12 cellular contexts compared by ENCODE assay signal in the genomic region with DNA sequence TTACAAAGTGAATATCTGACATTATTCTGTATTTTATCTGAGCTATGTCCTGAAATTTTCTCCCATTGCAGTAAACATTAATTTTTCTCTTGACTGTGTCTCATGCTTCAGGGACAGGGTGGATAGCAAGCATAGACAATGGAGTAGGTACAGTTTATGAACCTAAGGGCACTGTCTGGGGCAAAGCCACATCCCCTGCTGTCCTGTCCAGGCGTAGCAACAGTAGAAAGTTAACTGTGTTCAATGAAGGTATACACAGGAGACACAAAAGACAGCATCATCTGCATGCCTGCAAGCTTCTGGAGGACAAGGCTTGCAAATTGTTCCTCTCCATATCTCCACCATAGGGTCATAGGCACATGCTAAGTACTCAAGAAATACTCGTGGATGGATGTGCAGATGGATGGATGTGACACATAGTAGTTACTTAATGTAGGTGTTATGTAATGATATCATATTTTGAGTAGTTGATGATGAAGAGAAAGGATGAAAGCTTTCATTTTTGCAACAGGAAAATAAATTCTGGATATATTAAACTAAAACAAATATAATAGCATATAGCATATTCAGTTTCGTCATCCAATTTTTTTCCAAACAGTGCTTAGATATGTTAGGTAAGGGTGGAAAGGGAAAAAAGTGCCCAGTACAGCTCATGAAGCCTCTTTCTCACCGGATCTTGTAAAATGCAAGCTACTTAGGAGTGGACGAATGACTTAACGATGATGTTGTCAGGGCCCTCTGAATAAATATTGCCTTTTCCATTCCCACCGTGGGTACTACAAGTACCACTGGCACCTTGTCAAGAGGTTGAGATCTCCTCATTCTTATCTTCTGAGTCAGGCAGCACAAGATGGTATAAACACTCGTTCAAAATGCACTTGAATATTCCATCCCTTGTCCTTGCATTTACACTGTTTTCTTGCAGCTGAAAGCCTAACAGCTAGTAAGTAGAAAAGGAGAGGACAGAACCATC. TPM values are rescaled to one million over a fixed set of nuclear protein-coding genes. Genes with fewer than 3 reads are reported as not detected.
DNase-seq lines count a peak whose midpoint lies in the region; ATAC-seq and TF ChIP-seq lines count a peak whose summit lies in the region.
"Had no signal": no experiment of that assay in that cellular context is flagged by ENCODE, and none has a peak within 500 bp of the region (broad histone marks: within the 10 kb centered on the region; RNA-seq: fewer than 3 reads in every experiment).

No MANE protein-coding gene starts in this region.

- H3K27me3 Mint-ChIP-seq in HFFc6 (ENCODE audit: insufficient read depth) = no peaks in the 10 kb centered on the region

- DNase-seq in HFFc6 (peak; percentile 69), SW 1271 (lab: John Stamatoyannopoulos, UW) (peak; percentile 60 to 79), fibroblast of pulmonary artery (ENCODE audit: low read depth) (peak; percentile 78), stromal cell of bone marrow (ENCODE audit: low read depth) (peak; percentile 38), SHP77 treated with DMSO at 0.1 percent for 48 hours (lab: John Stamatoyannopoulos, UW) (no peak), SW480 (ENCODE audit: low spot score) (no peak)
- DNase-seq: activated CD4-positive, alpha-beta T cell treated with anti-CD3 and anti-CD28 coated beads, Interleukin-2, amount 10 ng/mL, durations not matched to agents 24 days and 14 days; activated naive CD4-positive, alpha-beta T cell treated with Interleukin-2 at 50 U/mL for 16 hours; DMS 273 treated with DMSO at 0.1 percent for 48 hours; Kasumi-1 had no signal

- H3K9me3 Mint-ChIP-seq in HFFc6 = no peaks in the 10 kb centered on the region
- H3K9me3 Mint-ChIP-seq: activated CD4-positive, alpha-beta T cell treated with anti-CD3 and anti-CD28 coated beads, Interleukin-2, amount 10 ng/mL, durations not matched to agents 24 days and 14 days had no signal

- no peaks in the 10 kb centered on the region for H3K36me3 Mint-ChIP-seq in HFFc6 (ENCODE audit: low read depth)

- no peak overlapping the region for H3K4me3 ChIP-seq in fibroblast of pulmonary artery (replicated peaks; ENCODE audit: low read depth, low read length)
- H3K4me3 ChIP-seq: vagina had no signal

- no peak for ATAC-seq in GM19397 (IDR thresholded peaks at IDR 0.05; ENCODE audit: unreplicated experiment)

- peak overlapping the region; percentile 59 for H3K4me3 Mint-ChIP-seq in HFFc6
- H3K4me3 Mint-ChIP-seq: activated CD4-positive, alpha-beta T cell treated with anti-CD3 and anti-CD28 coated beads, Interleukin-2, amount 10 ng/mL, durations not matched to agents 24 days and 14 days had no signal

- peaks cover 77% of the 10 kb centered on the region for H3K4me1 Mint-ChIP-seq in HFFc6 (ENCODE audit: low read depth)

- TF ChIP-seq CTCF in HFFc6 (IDR thresholded peaks at IDR 0.05) = 0 out of 2 replicates have a peak, but pooled peaks have one; percentile 7
- no peak for TF ChIP-seq CTCF in fibroblast of pulmonary artery (IDR thresholded peaks at IDR 0.05; ENCODE audit: low read length, missing control alignments)

- peak overlapping the region; percentile 79 for H3K27ac Mint-ChIP-seq in HFFc6
- H3K27ac Mint-ChIP-seq: activated CD4-positive, alpha-beta T cell treated with anti-CD3 and anti-CD28 coated beads, Interleukin-2, amount 10 ng/mL, durations not matched to agents 24 days and 14 days had no signal

RNA-seq across cellular contexts. Expression of gene ZSWIM6, which starts 19.9 kb away (rescaled TPM):
- total RNA-seq in HFFc6 (2021; fragmentation: NEBNext Ultra II Directional; extraction: Animal tissue kit (Norgen Biotek cat#: 25700)) = 10 to 100 TPM in 5 of 6 experiments, 1 to 10 TPM in 1; 9.7 to 13.5 (median 11.7) TPM

Comparison
In these comparisons a context has a peak if more than half of its experiments do, and no peak if none do; other contexts are left out.
1. DNase-seq: peak in HFFc6 (single experiment), SW 1271 (2 of 2), fibroblast of pulmonary artery (single experiment) and stromal cell of bone marrow (single experiment); none in SHP77 treated with DMSO at 0.1 percent for 48 hours (single experiment) and SW480 (single experiment).